Comparison of ENCODE assay signal across 22 cellular contexts in genomic region chr3:143677420-143677819, GRCh38.
DNase-seq lines count a peak whose midpoint lies in the region; ATAC-seq, FAIRE-seq and TF ChIP-seq lines count a peak whose summit lies in the region.
"Had no signal": no experiment of that assay in that cellular context is flagged by ENCODE, and none has a peak within 500 bp of the region (broad histone marks: within the 10 kb centered on the region; RNA-seq: fewer than 3 reads in every experiment).

No MANE protein-coding gene starts in this region.

- intact Hi-C loops in HepG2 (cut with micrococcal nuclease; ENCODE audit: unreplicated experiment) (no loop called here), right lobe of liver (cut with DNase I) (no loop called here)

- no peaks in the 10 kb centered on the region for H3K27me3 ChIP-seq in liver (ENCODE audit: control insufficient read depth in 4 of 4, insufficient read depth in 4 of 4, low read length in 3 of 4)
- no peaks in the 10 kb centered on the region for H3K27me3 ChIP-seq in HepG2 (ENCODE audit: control insufficient read depth in 1 of 2, insufficient read depth in 2 of 2, low read length in 2 of 2)
- no peaks in the 10 kb centered on the region for H3K27me3 ChIP-seq in right lobe of liver
- H3K27me3 ChIP-seq: BLaER1 treated with 17β-estradiol and CSF1 and Interleukin-3, amounts not matched to agents 10 nM and 100 nM had no signal

- H2AFZ ChIP-seq in HepG2 (ENCODE audit: low read length): no peak overlapping the region

- ATAC-seq in HepG2 (no peak), right lobe of liver (peak; percentile 76 to 90 (median 83)), GM21381 (IDR thresholded peaks at IDR 0.05; ENCODE audit: unreplicated experiment) (no peak)
- ATAC-seq: A549; CD8-positive, alpha-beta T cell had no signal

- TF ChIP-seq POLR2A in HepG2 (IDR thresholded peaks at IDR 0.05; ENCODE audit: insufficient read depth in 1 of 2, low read depth in 2 of 2, low read length in 2 of 2): no peak
- TF ChIP-seq POLR2A in right lobe of liver (IDR thresholded peaks at IDR 0.05): no peak

- H3K36me3 ChIP-seq in liver (ENCODE audit: control insufficient read depth in 4 of 4, insufficient read depth in 3 of 4, low read depth in 1 of 4, low read length in 3 of 4): no peaks in the 10 kb centered on the region
- H3K36me3 ChIP-seq in HepG2 (replicated peaks in 1 of 2; ENCODE audit: control insufficient read depth in 1 of 2, insufficient read depth in 2 of 2, low read length in 2 of 2): no peaks in the 10 kb centered on the region
- no peaks in the 10 kb centered on the region for H3K36me3 ChIP-seq in right lobe of liver

- H4K20me1 ChIP-seq in HepG2 (ENCODE audit: insufficient read depth, low read length): no peaks in the 10 kb centered on the region
- H4K20me1 ChIP-seq: BLaER1 treated with 17β-estradiol and CSF1 and Interleukin-3, amounts not matched to agents 10 nM and 100 nM had no signal

- TF ChIP-seq EP300 in HepG2 (IDR thresholded peaks at IDR 0.05; ENCODE audit: low read depth in 2 of 2, low read length in 2 of 2) (no peak), HepG2 (CRISPR knock-in tag; IDR thresholded peaks at IDR 0.05; ENCODE audit: borderline replicate concordance) (no peak)

- no peak overlapping the region for H3K4me3 ChIP-seq in liver (ENCODE audit: low read depth in 1 of 3, low read length in 3 of 3)
- no peak overlapping the region for H3K4me3 ChIP-seq in HepG2 (replicated peaks in 1 of 3; ENCODE audit: insufficient read depth in 1 of 3, low read depth in 2 of 3, low read length in 3 of 3)
- H3K4me3 ChIP-seq in right lobe of liver: peak overlapping the region in 1 of 3 donors; percentile 9
- H3K4me3 ChIP-seq: A549; BLaER1 treated with 17β-estradiol and CSF1 and Interleukin-3, amounts not matched to agents 10 nM and 100 nM had no signal

- TF ChIP-seq RAD21 in liver (IDR thresholded peaks at IDR 0.05) (no peak), HepG2 (CRISPR knock-in tag; IDR thresholded peaks at IDR 0.05) (no peak)

- TF ChIP-seq CTCF in liver (IDR thresholded peaks at IDR 0.05; ENCODE audit: low read depth, low read length, missing input control) (no peak), HepG2 (CRISPR knock-in tag; IDR thresholded peaks at IDR 0.05) (no peak), right lobe of liver (IDR thresholded peaks at IDR 0.05) (no peak)

- H3K79me2 ChIP-seq in HepG2 (ENCODE audit: insufficient read depth, low read length): no peaks in the 10 kb centered on the region

- DNase-seq in HepG2 (ENCODE audit: low spot score): no peak
- DNase-seq in left kidney (ENCODE audit: low read depth, low spot score): peak; percentile 32
- DNase-seq in right lobe of liver: no peak
- DNase-seq in NCI-H146 (lab: John Stamatoyannopoulos, UW): no peak
- no peak for DNase-seq in GOT3 (lab: John Stamatoyannopoulos, UW)
- DNase-seq: AML-193; Caco-2; Calu3; CD4-positive, alpha-beta T cell; CD8-positive, alpha-beta T cell; DMS79 treated with DMSO at 0.1 percent for 48 hours; GF-D8 had no signal

- BruUV-seq in HepG2 (replicated peaks; lab: Mats Ljungman, UMichigan): no TSS peak

- in situ Hi-C loops in HepG2 (cut with HindIII; ENCODE audit: extremely low pct_ligation_motif_present, low pct_unique_long_range_greater_than_20kb): no loop called here

- H3K4me2 ChIP-seq in HepG2 (ENCODE audit: low read depth, low read length): no peak overlapping the region
- H3K4me2 ChIP-seq: A549; BLaER1 treated with 17β-estradiol and CSF1 and Interleukin-3, amounts not matched to agents 10 nM and 100 nM had no signal

- no peak for FAIRE-seq in HepG2 (lab: Jason Lieb, UNC)
- FAIRE-seq: A549, D721Med, G401.6, GM12891, GM19239 had no signal

- H3K9me3 ChIP-seq in liver (ENCODE audit: control insufficient read depth in 4 of 4, low read length in 3 of 4) (no peaks in the 10 kb centered on the region), HepG2 (ENCODE audit: low read length) (no peaks in the 10 kb centered on the region), right lobe of liver (no peaks in the 10 kb centered on the region)
- H3K9me3 ChIP-seq: A549; BLaER1 treated with 17β-estradiol and CSF1 and Interleukin-3, amounts not matched to agents 10 nM and 100 nM; Caco-2 had no signal

- POLR2A ChIA-PET in HepG2 (lab: Yijun Ruan, JAX): no interaction called here

- H3K27ac ChIP-seq in liver (ENCODE audit: low read depth in 1 of 2, low read length in 2 of 2): no peak overlapping the region
- H3K27ac ChIP-seq in HepG2 (ENCODE audit: extremely low read length, insufficient read depth, low read length): no peak overlapping the region
- peak overlapping the region in 1 of 3 donors; percentile 17 for H3K27ac ChIP-seq in right lobe of liver
- H3K27ac ChIP-seq: 22Rv1; A549; BLaER1 treated with 17β-estradiol and CSF1 and Interleukin-3, amounts not matched to agents 10 nM and 100 nM; C4-2B had no signal

- H3K9ac ChIP-seq in liver (ENCODE audit: low read depth in 1 of 2, low read length in 2 of 2) (no peak overlapping the region), HepG2 (ENCODE audit: insufficient read depth, low read depth, low read length) (no peak overlapping the region)
- H3K9ac ChIP-seq: BLaER1 treated with 17β-estradiol and CSF1 and Interleukin-3, amounts not matched to agents 10 nM and 100 nM had no signal

- CTCF ChIA-PET in HepG2 (lab: Yijun Ruan, JAX; ENCODE audit: low intra/inter-chr PET ratio, low total read pairs): no interaction called here

- H3K4me1 ChIP-seq in liver (ENCODE audit: control insufficient read depth in 4 of 4, insufficient read depth in 4 of 4, low read length in 3 of 4) (peaks cover 0 to 27% (median 16%) of the 10 kb centered on the region in 4 donors), HepG2 (ENCODE audit: insufficient read depth, low read length) (no peaks in the 10 kb centered on the region), right lobe of liver (peaks cover 0 to 8% (median 2%) of the 10 kb centered on the region in 4 donors)
- H3K4me1 ChIP-seq: A549, Caco-2 had no signal

TF ChIP-seq in liver, 16 proteins besides CTCF, POLR2A, EP300 and RAD21 (continues in another document):
- TF ChIP-seq ZBTB33 (IDR thresholded peaks at IDR 0.05) (no peak), YY1 (IDR thresholded peaks at IDR 0.05) (peak; percentile 18), HNF4G (IDR thresholded peaks at IDR 0.05) (no peak), HNF4A (conservative IDR thresholded peaks at IDR 0.05) (peak; percentile 65 to 66), GABPA (IDR thresholded peaks at IDR 0.05 in 1 of 2, conservative IDR thresholded peaks at IDR 0.05 in 1 of 2) (no peak), FOXA2 (IDR thresholded peaks at IDR 0.05) (no peak), ATF3 (IDR thresholded peaks at IDR 0.05) (no peak), JUND (IDR thresholded peaks at IDR 0.05) (peak in 1 of 2 donors; percentile 25), RXRA (IDR thresholded peaks at IDR 0.05) (peak in 1 of 2 donors; percentile 47), FOXA1 (IDR thresholded peaks at IDR 0.05) (no peak), TAF1 (conservative IDR thresholded peaks at IDR 0.05) (no peak)

TF ChIP-seq in HepG2, 621 proteins besides CTCF, POLR2A, EP300 and RAD21 (continues in another document):
- no peak for TF ChIP-seq ZNF343 (CRISPR knock-in tag; IDR thresholded peaks at IDR 0.05)
- TF ChIP-seq TRIM22 (IDR thresholded peaks at IDR 0.05): no peak
- TF ChIP-seq CEBPB (IDR thresholded peaks at IDR 0.05; ENCODE audit: borderline replicate concordance, low read depth, low read length): no peak
- TF ChIP-seq IRF1 (CRISPR knock-in tag; IDR thresholded peaks at IDR 0.05; ENCODE audit: low read depth): no peak
- TF ChIP-seq CSRNP1 (CRISPR knock-in tag; IDR thresholded peaks at IDR 0.05): no peak

Comparison
In these comparisons a context has a peak if more than half of its experiments do, and no peak if none do; other contexts are left out.
1. ATAC-seq: peak in right lobe of liver (4 of 4); none in HepG2 (single experiment) and GM21381 (single experiment).